9 cellular contexts compared by ENCODE assay signal in the genomic region with DNA sequence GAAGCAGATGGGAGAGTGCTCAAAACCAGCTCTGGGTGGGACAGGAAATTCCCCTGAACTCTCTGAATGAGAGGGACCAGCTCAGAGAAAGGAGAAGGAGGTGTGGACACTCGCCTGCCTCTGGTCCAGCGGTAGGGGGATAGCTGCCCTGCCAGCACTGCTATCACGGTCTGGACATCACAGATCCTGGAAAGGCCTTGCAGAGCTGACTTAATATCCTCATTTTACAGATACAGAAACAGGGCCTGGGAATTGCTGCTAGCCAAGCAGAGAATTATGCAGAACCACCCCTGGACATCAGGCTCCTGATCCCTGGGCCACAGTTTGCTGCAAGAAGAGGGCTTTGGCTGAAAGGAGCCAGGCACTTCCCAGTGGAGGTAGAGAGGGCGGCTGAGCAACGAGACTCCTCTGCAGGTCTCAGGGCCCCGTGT. TPM values are rescaled to one million over a fixed set of nuclear protein-coding genes. Genes with fewer than 3 reads are reported as not detected.
A peak's percentile ranks its signal among the peaks of the same experiment; 100 is the strongest.
DNase-seq lines count a peak whose midpoint lies in the region; TF ChIP-seq lines count a peak whose summit lies in the region.
"Had no signal": no experiment of that assay in that cellular context is flagged by ENCODE, and none has a peak within 500 bp of the region (broad histone marks: within the 10 kb centered on the region; RNA-seq: fewer than 3 reads in every experiment).

No MANE protein-coding gene starts in this region.

- no peak for DNase-seq in fibroblast of pulmonary artery (ENCODE audit: low read depth)
- peak; percentile 58 for DNase-seq in stimulated activated CD8-positive, alpha-beta memory T cell treated with anti-CD3 and anti-CD28 coated beads, Interleukin-4, amount 100 ng/mL, for 48 hours
- no peak for DNase-seq in D341Med (ENCODE audit: low spot score)
- DNase-seq in stimulated activated CD4-positive, alpha-beta T cell treated with anti-CD3 and anti-CD28 coated beads, Interleukin-12 subunit alpha, Interleukin-12 subunit beta, amount 100 ng/mL, for 4 hours = no peak
- no peak for DNase-seq in Caco-2
- DNase-seq in breast epithelium (ENCODE audit: low spot score in 2 of 2) = no peak

- TF ChIP-seq CTCF in VCaP (conservative IDR thresholded peaks at IDR 0.05) (no peak), fibroblast of pulmonary artery (IDR thresholded peaks at IDR 0.05; ENCODE audit: low read length, missing control alignments) (peak; percentile 17), Caco-2 (IDR thresholded peaks at IDR 0.05; ENCODE audit: insufficient read depth in 1 of 2, low read depth in 1 of 2, low read length in 1 of 2, severe bottlenecking in 1 of 2, unreplicated experiment in 1 of 2) (no peak), breast epithelium (IDR thresholded peaks at IDR 0.05) (no peak)

- H3K4me3 ChIP-seq in fibroblast of pulmonary artery (replicated peaks; ENCODE audit: low read depth, low read length) = no peak overlapping the region
- no peak overlapping the region for H3K4me3 ChIP-seq in Caco-2 (ENCODE audit: low read depth, low read length)
- no peak overlapping the region for H3K4me3 ChIP-seq in breast epithelium
- H3K4me3 ChIP-seq: suprapubic skin had no signal

- H3K9me3 Mint-ChIP-seq in Caco-2 (ENCODE audit: unreplicated experiment) = no peaks in the 10 kb centered on the region

- H3K9me3 ChIP-seq in Caco-2 = peaks cover 3% of the 10 kb centered on the region; the same call in 1 of the 2 replicates
- no peaks in the 10 kb centered on the region for H3K9me3 ChIP-seq in breast epithelium
- H3K9me3 ChIP-seq: suprapubic skin had no signal

- POLR2A ChIA-PET in Caco-2 (lab: Charles Lee) = no interaction called here

- no peaks in the 10 kb centered on the region for H3K4me1 ChIP-seq in Caco-2
- H3K4me1 ChIP-seq in breast epithelium = peaks cover 0 to 3% of the 10 kb centered on the region in 2 donors

- no TSS peak for BruUV-seq in Caco-2 (replicated peaks; lab: Mats Ljungman, UMichigan)

- no peaks in the 10 kb centered on the region for H3K4me1 Mint-ChIP-seq in Caco-2 (ENCODE audit: low read depth, unreplicated experiment)

- no peaks in the 10 kb centered on the region for H3K36me3 ChIP-seq in Caco-2 (ENCODE audit: control insufficient read depth, insufficient read depth, low read length)
- no peaks in the 10 kb centered on the region for H3K36me3 ChIP-seq in breast epithelium
- H3K36me3 ChIP-seq: suprapubic skin had no signal

- H3K27me3 Mint-ChIP-seq in Caco-2 (ENCODE audit: insufficient read depth, unreplicated experiment) = no peaks in the 10 kb centered on the region

- CTCF ChIA-PET in Caco-2 (lab: Charles Lee) = interaction anchor here (0.6 kb wide), 1 partner anchor 134 kb away, joined by 3 read pairs; no protein-coding TSS in a partner anchor

- TF ChIP-seq POLR2A in GM18526 (IDR thresholded peaks at IDR 0.05; ENCODE audit: extremely low read depth, insufficient read length) (peak; percentile 23), breast epithelium (IDR thresholded peaks at IDR 0.05) (no peak)

- H3K4me3 Mint-ChIP-seq in Caco-2 (ENCODE audit: unreplicated experiment) = no peak overlapping the region

- no peak overlapping the region for H3K27ac Mint-ChIP-seq in Caco-2 (ENCODE audit: unreplicated experiment)

- intact Hi-C loops in Caco-2 (cut with micrococcal nuclease; ENCODE audit: unreplicated experiment) (no loop called here), breast epithelium (cut with DNase I; ENCODE audit: low total_unique reads) (no loop called here)

- H3K27me3 ChIP-seq in Caco-2 (replicated peaks; ENCODE audit: control insufficient read depth, insufficient read depth, low read length) (no peaks in the 10 kb centered on the region), breast epithelium (no peaks in the 10 kb centered on the region)
- H3K27me3 ChIP-seq: suprapubic skin had no signal

- H3K36me3 Mint-ChIP-seq in Caco-2 (ENCODE audit: insufficient read depth, unreplicated experiment) = no peaks in the 10 kb centered on the region

- H3K27ac ChIP-seq in VCaP (peak overlapping the region; percentile 19; the same call in 1 of the 2 replicates), breast epithelium (no peak overlapping the region)
- H3K27ac ChIP-seq: suprapubic skin had no signal

RNA-seq across cellular contexts. Expression of a gene that starts 4.8 kb away (rescaled TPM):
- total RNA-seq in Caco-2 (2022) (1.1 and 1.3 TPM in 2 replicates), breast epithelium (1 to 10 TPM; 4.9 to 8.6 (median 7.3) TPM)

RNA-seq across cellular contexts. Expression of a gene that starts 44.8 kb away (rescaled TPM):
- total RNA-seq in Caco-2 (2022) (75.9 and 76.3 TPM in 2 replicates), breast epithelium (10 to 100 TPM; 16.5 to 33.1 (median 19.0) TPM)
